ENCODE assay signal across 27 cellular contexts in genomic region chr2:59308108-59308507, GRCh38.
"Had no signal": no experiment of that assay in that cellular context is flagged by ENCODE, and none has a peak within 500 bp of the region (broad histone marks: within the 10 kb centered on the region; RNA-seq: fewer than 3 reads in every experiment).

No MANE protein-coding gene starts in this region.

- H3K27ac ChIP-seq: ascending aorta, cardiac muscle cell, coronary artery, testis, transverse colon, VCaP had no signal

- H3K36me3 ChIP-seq: ascending aorta, cardiac muscle cell, transverse colon had no signal

- DNase-seq: activated CD4-positive, alpha-beta T cell treated with anti-CD3 and anti-CD28 coated beads for 4 hours; activated CD4-positive, alpha-beta T cell treated with anti-CD3 and anti-CD28 coated beads, Interleukin-2, amount 50 U/mL, for 4 hours; activated CD8-positive, alpha-beta memory T cell treated with anti-CD3 and anti-CD28 coated beads, Interleukin-2, amount 50 U/mL, for 48 hours; activated gamma-delta T cell; activated naive CD4-positive, alpha-beta T cell treated with anti-CD3 and anti-CD28 coated beads, Interleukin-2, amount 10 ng/mL, durations not matched to agents 7 days and 5 days; activated naive CD8-positive, alpha-beta T cell treated with anti-CD3 and anti-CD28 coated beads, Interleukin-2, amount 10 ng/mL, durations not matched to agents 7 days and 5 days; activated T-cell treated with anti-CD3 and anti-CD28 coated beads, Interleukin-2, amount 50 U/mL, for 24 hours; effector memory CD8-positive, alpha-beta T cell; head of caudate nucleus; hippocampal formation; left cardiac atrium; left ventricle myocardium superior; mucosa of descending colon; posterior cingulate gyrus; right cardiac atrium; stimulated activated CD4-positive, alpha-beta T cell treated with anti-CD3 and anti-CD28 coated beads, Interleukin-15, amount 100 ng/mL, for 24 hours; stimulated activated CD4-positive, alpha-beta T cell treated with anti-CD3 and anti-CD28 coated beads, Interleukin-2, amount 100 ng/mL, for 24 hours; stimulated activated naive B cell treated with anti-CD40 and anti-IgM and Interleukin-4, amounts not matched to agents 10 μg/mL and 1 μg/mL and 100 μg/mL, for 72 hours; testis; transverse colon had no signal

- H3K4me1 ChIP-seq: ascending aorta, testis, transverse colon had no signal

- H3K9me3 ChIP-seq: ascending aorta, mucosa of descending colon, testis, transverse colon had no signal

- ATAC-seq: effector memory CD8-positive, alpha-beta T cell; left cardiac atrium; left ventricle myocardium superior; mucosa of descending colon; natural killer cell treated with Interleukin-12 subunit alpha and Interleukin-12 subunit beta and Interleukin-15 and Interleukin-18, amount 100 ng/mL, for 72 hours; right cardiac atrium had no signal

- H3K4me3 ChIP-seq: ascending aorta, cardiac muscle cell, coronary artery, mucosa of descending colon, testis, transverse colon had no signal

- H3K27me3 ChIP-seq: ascending aorta, cardiac muscle cell, testis had no signal

- FAIRE-seq: keratinocyte, urothelium cell line had no signal
